Comparison of ENCODE assay signal across 23 cellular contexts in the genomic region with DNA sequence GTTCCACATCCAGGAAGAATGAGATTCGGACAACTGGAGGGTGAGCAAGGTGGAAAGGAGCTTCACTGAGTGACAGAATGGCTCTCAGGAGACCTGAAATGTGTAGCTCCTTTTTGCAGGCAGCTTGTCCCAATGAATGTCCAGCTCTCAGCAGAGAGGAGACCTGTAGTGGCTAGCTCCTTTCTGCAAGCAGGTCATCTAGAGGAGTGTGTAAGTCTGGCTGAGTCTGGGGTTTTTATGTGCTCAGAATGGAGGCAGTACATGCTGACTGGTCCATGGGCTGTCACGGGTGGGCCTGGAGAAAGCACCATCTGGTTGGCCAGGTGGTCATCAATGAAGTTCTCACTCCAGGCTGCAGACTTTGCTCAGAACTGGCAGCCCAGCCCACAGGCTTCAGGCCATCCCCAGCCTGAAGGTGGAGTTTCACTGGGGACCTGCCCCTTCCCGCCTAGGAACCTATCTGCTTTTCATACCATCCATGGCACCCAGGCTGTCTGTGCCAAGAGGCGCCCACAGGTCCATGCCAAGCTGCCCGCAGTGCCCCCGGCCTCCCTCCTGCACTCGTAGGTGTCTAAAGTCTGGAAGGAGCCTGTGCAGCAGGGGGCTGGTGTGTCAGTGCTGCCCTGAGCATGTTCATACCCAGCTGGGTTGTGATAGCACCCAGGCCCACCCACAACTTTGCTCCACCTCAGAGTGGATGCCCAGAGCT.
"Had no signal": no experiment of that assay in that cellular context is flagged by ENCODE, and none has a peak within 500 bp of the region (broad histone marks: within the 10 kb centered on the region; RNA-seq: fewer than 3 reads in every experiment).

No MANE protein-coding gene starts in this region.

- H3K4me3 ChIP-seq: esophagus muscularis mucosa, pancreas, prostate gland, spleen, thoracic aorta, uterus had no signal

- H3K36me3 ChIP-seq: brain microvascular endothelial cell, esophagus muscularis mucosa, pancreas, prostate gland, thoracic aorta, uterus, WERI-Rb-1 had no signal

- H3K9me3 ChIP-seq: pancreas, prostate gland, thoracic aorta, uterus had no signal

- ATAC-seq: activated CD4-positive, CD25-positive, alpha-beta regulatory T cell treated with anti-CD3 and anti-CD28 coated beads, Interleukin-2, amount 50 U/mL, for 24 hours; pancreas; T-helper 17 cell had no signal

- FAIRE-seq: astrocyte, pancreas had no signal

- H3K4me1 ChIP-seq: pancreas, prostate gland, uterus had no signal

- H3K27ac ChIP-seq: brain microvascular endothelial cell, esophagus muscularis mucosa, pancreas, prostate gland, spleen, thoracic aorta, uterus, WERI-Rb-1 had no signal

- DNase-seq: activated CD4-positive, alpha-beta T cell treated with anti-CD3 and anti-CD28 coated beads for 48 hours; activated CD4-positive, alpha-beta T cell treated with anti-CD3 and anti-CD28 coated beads, Interleukin-2, amount 50 U/mL, for 48 hours; activated CD8-positive, alpha-beta memory T cell treated with anti-CD3 and anti-CD28 coated beads for 24 hours; activated effector memory CD4-positive, alpha-beta T cell treated with anti-CD3 and anti-CD28 coated beads, Interleukin-2, amount 50 U/mL, for 16 hours; activated naive CD4-positive, alpha-beta T cell treated with anti-CD3 and anti-CD28 coated beads for 36 hours; activated naive CD8-positive, alpha-beta T cell treated with anti-CD3 and anti-CD28 coated beads for 36 hours; brain microvascular endothelial cell; endodermal cell; foreskin melanocyte; left cardiac atrium; naive B cell; spleen; stimulated activated naive CD4-positive, alpha-beta T cell treated with Interleukin-2 at 50 U/mL for 16 hours; T-helper 17 cell; T1000; uterus; WERI-Rb-1 had no signal
